19 cellular contexts compared by ENCODE assay signal in genomic region chr20:49099011-49099410, GRCh38.
"Had no signal": no experiment of that assay in that cellular context is flagged by ENCODE, and none has a peak within 500 bp of the region (broad histone marks: within the 10 kb centered on the region; RNA-seq: fewer than 3 reads in every experiment).

No MANE protein-coding gene starts in this region.

- H3K4me1 Mint-ChIP-seq: mesothelial cell of epicardium, neural progenitor cell had no signal

- H3K27me3 ChIP-seq: esophagus squamous epithelium, gastroesophageal sphincter, neural progenitor cell, ovary, testis, transverse colon had no signal

- H3K36me3 ChIP-seq: ovary had no signal

- H3K27me3 Mint-ChIP-seq: natural killer cell treated with Interleukin-12 subunit alpha and Interleukin-12 subunit beta and Interleukin-15 and Interleukin-18, amount 100 ng/mL, for 72 hours; stimulated activated naive B cell treated with anti-CD40 and anti-IgM and Interleukin-4, amounts not matched to agents 10 μg/mL and 1 μg/mL and 100 μg/mL, for 72 hours; stimulated activated naive CD8-positive, alpha-beta T cell treated with anti-CD3 and anti-CD28 coated beads, Interleukin-15, amount 100 ng/mL, for 72 hours had no signal

- H2AFZ ChIP-seq: neural progenitor cell had no signal

- H3K4me3 Mint-ChIP-seq: mesothelial cell of epicardium; natural killer cell treated with Interleukin-12 subunit alpha and Interleukin-12 subunit beta and Interleukin-15 and Interleukin-18, amount 100 ng/mL, for 72 hours; neural progenitor cell; stimulated activated naive B cell treated with anti-CD40 and anti-IgM and Interleukin-4, amounts not matched to agents 10 μg/mL and 1 μg/mL and 100 μg/mL, for 72 hours; stimulated activated naive CD8-positive, alpha-beta T cell treated with anti-CD3 and anti-CD28 coated beads, Interleukin-15, amount 100 ng/mL, for 72 hours had no signal

- ATAC-seq: gastroesophageal sphincter; left lobe of liver; natural killer cell treated with Interleukin-12 subunit alpha and Interleukin-12 subunit beta and Interleukin-15 and Interleukin-18, amount 100 ng/mL, for 72 hours; right cardiac atrium; stimulated activated naive B cell treated with anti-CD40 and anti-IgM and Interleukin-4, amounts not matched to agents 10 μg/mL and 1 μg/mL and 100 μg/mL, for 72 hours; stimulated activated naive CD8-positive, alpha-beta T cell treated with anti-CD3 and anti-CD28 coated beads, Interleukin-15, amount 100 ng/mL, for 72 hours had no signal

- DNase-seq: esophagus squamous epithelium; foreskin fibroblast; glutamatergic neuron; islet precursor cell; nucleus accumbens; ovary; right cardiac atrium; stimulated activated CD4-positive, alpha-beta T cell treated with anti-CD3 and anti-CD28 coated beads, Interleukin-4, amount 100 ng/mL, for 1 hour; stimulated activated CD8-positive, alpha-beta memory T cell treated with anti-CD3 and anti-CD28 coated beads, Interleukin-4, amount 100 ng/mL, for 48 hours; stimulated activated naive B cell treated with anti-CD40 and anti-IgM and Interleukin-4, amounts not matched to agents 10 μg/mL and 1 μg/mL and 100 μg/mL, for 72 hours; stimulated activated naive CD8-positive, alpha-beta T cell treated with anti-CD3 and anti-CD28 coated beads, Interleukin-15, amount 100 ng/mL, for 72 hours; testis; transverse colon had no signal

- H3K9me3 Mint-ChIP-seq: mesothelial cell of epicardium; natural killer cell treated with Interleukin-12 subunit alpha and Interleukin-12 subunit beta and Interleukin-15 and Interleukin-18, amount 100 ng/mL, for 72 hours; neural progenitor cell; stimulated activated naive B cell treated with anti-CD40 and anti-IgM and Interleukin-4, amounts not matched to agents 10 μg/mL and 1 μg/mL and 100 μg/mL, for 72 hours; stimulated activated naive CD8-positive, alpha-beta T cell treated with anti-CD3 and anti-CD28 coated beads, Interleukin-15, amount 100 ng/mL, for 72 hours had no signal

- H3K27ac Mint-ChIP-seq: mesothelial cell of epicardium; natural killer cell treated with Interleukin-12 subunit alpha and Interleukin-12 subunit beta and Interleukin-15 and Interleukin-18, amount 100 ng/mL, for 72 hours; neural progenitor cell; stimulated activated naive B cell treated with anti-CD40 and anti-IgM and Interleukin-4, amounts not matched to agents 10 μg/mL and 1 μg/mL and 100 μg/mL, for 72 hours had no signal

- H3K4me3 ChIP-seq: esophagus squamous epithelium, gastroesophageal sphincter, neural progenitor cell, ovary, smooth muscle cell, testis, transverse colon had no signal

- H3K4me1 ChIP-seq: esophagus squamous epithelium, gastroesophageal sphincter, testis, transverse colon had no signal

- H3K27ac ChIP-seq: esophagus squamous epithelium, gastroesophageal sphincter, neural progenitor cell, ovary, testis, transverse colon had no signal

- H3K9ac ChIP-seq: neural progenitor cell had no signal

- H3K9me3 ChIP-seq: esophagus squamous epithelium, gastroesophageal sphincter, ovary, testis, transverse colon had no signal

- H3K4me2 ChIP-seq: neural progenitor cell, smooth muscle cell had no signal
